Comparison of ENCODE assay signal across 13 cellular contexts in genomic region chr16:70804153-70804728, GRCh38. TPM values are rescaled to one million over a fixed set of nuclear protein-coding genes. Genes with fewer than 3 reads are reported as not detected.
DNase-seq lines count a peak whose midpoint lies in the region; ATAC-seq and TF ChIP-seq lines count a peak whose summit lies in the region.
"Had no signal": no experiment of that assay in that cellular context is flagged by ENCODE, and none has a peak within 500 bp of the region (broad histone marks: within the 10 kb centered on the region; RNA-seq: fewer than 3 reads in every experiment).

No MANE protein-coding gene starts in this region.

- BruUV-seq in Panc1 (replicated peaks; lab: Mats Ljungman, UMichigan): no TSS peak

- 60 to 66% methylated on average over 8 of the region's 8 CpGs for WGBS in upper lobe of left lung, 2 donors

- no peak overlapping the region for H3K4me3 Mint-ChIP-seq in activated CD8-positive, alpha-beta T cell treated with anti-CD3 and anti-CD28 coated beads, Interleukin-2, amount 10 ng/mL, durations not matched to agents 7 days and 5 days
- H3K4me3 Mint-ChIP-seq in activated CD8-positive, alpha-beta T cell treated with anti-CD3 and anti-CD28 coated beads for 36 hours: no peak overlapping the region
- H3K4me3 Mint-ChIP-seq in activated T-helper 2 cell treated with anti-CD3 and anti-CD28 coated beads, Interferon-gamma antibody, Interleukin-2, Interleukin-4, amounts not matched to agents 10 μg/mL and 5 μg/mL and 100 μg/mL, durations not matched to agents 14 hours and 24 hours and 36 hours (ENCODE audit: low read depth): no peak overlapping the region
- H3K4me3 Mint-ChIP-seq in T-helper 17 cell: no peak overlapping the region
- H3K4me3 Mint-ChIP-seq: nephron progenitor cell had no signal

- H3K27ac ChIP-seq in Panc1 (ENCODE audit: low read length): no peak overlapping the region
- peak overlapping the region in 3 of 4 donors; percentile 42 to 73 (median 52) for H3K27ac ChIP-seq in upper lobe of left lung
- H3K27ac ChIP-seq in left ventricle myocardium inferior (replicated peaks): no peak overlapping the region
- H3K27ac ChIP-seq: thyroid gland had no signal

- in situ Hi-C loops in Panc1 (cut with HindIII; ENCODE audit: low pct_unique_long_range_greater_than_20kb, low sequenced_read_pairs): no loop called here

- H3K9me3 ChIP-seq in Panc1 (ENCODE audit: control insufficient read depth, insufficient read depth, low read depth, low read length): no peaks in the 10 kb centered on the region; the same call in 1 of the 2 replicates
- peaks cover 0 to 7% (median 0%) of the 10 kb centered on the region in 4 donors for H3K9me3 ChIP-seq in upper lobe of left lung
- no peaks in the 10 kb centered on the region for H3K9me3 ChIP-seq in T-helper 17 cell (ENCODE audit: control insufficient read depth, low read length, poor library complexity, severe bottlenecking)
- H3K9me3 ChIP-seq in left ventricle myocardium inferior (replicated peaks): peaks cover 10% of the 10 kb centered on the region
- H3K9me3 ChIP-seq: thyroid gland had no signal

- POLR2A ChIA-PET in activated CD8-positive, alpha-beta T cell treated with anti-CD3 and anti-CD28 coated beads, Interleukin-2, amount 10 ng/mL, durations not matched to agents 7 days and 5 days (lab: Charles Lee): no interaction called here
- POLR2A ChIA-PET in activated CD8-positive, alpha-beta T cell treated with anti-CD3 and anti-CD28 coated beads for 36 hours (lab: Charles Lee): no interaction called here
- POLR2A ChIA-PET in Panc1 (lab: Charles Lee): no interaction called here

- peak; percentile 18 for DNase-seq in activated CD8-positive, alpha-beta T cell treated with anti-CD3 and anti-CD28 coated beads, Interleukin-2, amount 10 ng/mL, durations not matched to agents 7 days and 5 days
- no peak for DNase-seq in activated CD8-positive, alpha-beta T cell treated with anti-CD3 and anti-CD28 coated beads for 36 hours
- peak; percentile 27 for DNase-seq in Panc1 (ENCODE audit: low read depth, low spot score)
- peak; percentile 94 for DNase-seq in epithelial cell of esophagus (ENCODE audit: low read depth)
- no peak for DNase-seq in upper lobe of left lung
- DNase-seq in activated T-helper 2 cell treated with anti-CD3 and anti-CD28 coated beads, Interferon-gamma antibody, Interleukin-2, Interleukin-4, amounts not matched to agents 10 μg/mL and 5 μg/mL and 100 μg/mL, durations not matched to agents 14 hours and 24 hours and 36 hours (ENCODE audit: low spot score): no peak
- no peak for DNase-seq in T-helper 17 cell
- DNase-seq in left ventricle myocardium inferior: no peak
- DNase-seq: NCI-H1436; nephron progenitor cell; SHP77; stimulated activated CD4-positive, alpha-beta T cell treated with anti-CD3 and anti-CD28 coated beads, Interleukin-4, amount 100 ng/mL, for 4 hours; thyroid gland had no signal

- peak in 1 of 4 donors; percentile 29 for TF ChIP-seq POLR2A in upper lobe of left lung (IDR thresholded peaks at IDR 0.05)

- TF ChIP-seq EP300 in upper lobe of left lung (IDR thresholded peaks at IDR 0.05): peak in 1 of 4 donors; percentile 86

- H3K27me3 ChIP-seq in Panc1 (ENCODE audit: control insufficient read depth, insufficient read depth, low read length) (no peaks in the 10 kb centered on the region; the same call in 1 of the 2 replicates), upper lobe of left lung (no peaks in the 10 kb centered on the region), left ventricle myocardium inferior (ENCODE audit: low read depth) (peaks cover 36% of the 10 kb centered on the region)
- H3K27me3 ChIP-seq: thyroid gland had no signal

- no peak for ATAC-seq in activated CD8-positive, alpha-beta T cell treated with anti-CD3 and anti-CD28 coated beads, Interleukin-2, amount 10 ng/mL, durations not matched to agents 7 days and 5 days
- ATAC-seq in activated CD8-positive, alpha-beta T cell treated with anti-CD3 and anti-CD28 coated beads for 36 hours: no peak
- no peak for ATAC-seq in Panc1
- no peak for ATAC-seq in upper lobe of left lung (ENCODE audit: low FRiP score in 2 of 2)
- ATAC-seq in T-helper 17 cell: no peak

- no peaks in the 10 kb centered on the region for H3K9me3 Mint-ChIP-seq in activated CD8-positive, alpha-beta T cell treated with anti-CD3 and anti-CD28 coated beads, Interleukin-2, amount 10 ng/mL, durations not matched to agents 7 days and 5 days (ENCODE audit: insufficient read depth)
- no peaks in the 10 kb centered on the region for H3K9me3 Mint-ChIP-seq in activated CD8-positive, alpha-beta T cell treated with anti-CD3 and anti-CD28 coated beads for 36 hours
- peaks cover 6% of the 10 kb centered on the region for H3K9me3 Mint-ChIP-seq in activated T-helper 2 cell treated with anti-CD3 and anti-CD28 coated beads, Interferon-gamma antibody, Interleukin-2, Interleukin-4, amounts not matched to agents 10 μg/mL and 5 μg/mL and 100 μg/mL, durations not matched to agents 14 hours and 24 hours and 36 hours

- H3K27ac Mint-ChIP-seq in activated CD8-positive, alpha-beta T cell treated with anti-CD3 and anti-CD28 coated beads, Interleukin-2, amount 10 ng/mL, durations not matched to agents 7 days and 5 days: no peak overlapping the region
- H3K27ac Mint-ChIP-seq in activated CD8-positive, alpha-beta T cell treated with anti-CD3 and anti-CD28 coated beads for 36 hours: no peak overlapping the region
- no peak overlapping the region for H3K27ac Mint-ChIP-seq in activated T-helper 2 cell treated with anti-CD3 and anti-CD28 coated beads, Interferon-gamma antibody, Interleukin-2, Interleukin-4, amounts not matched to agents 10 μg/mL and 5 μg/mL and 100 μg/mL, durations not matched to agents 14 hours and 24 hours and 36 hours
- H3K27ac Mint-ChIP-seq in T-helper 17 cell: no peak overlapping the region
- H3K27ac Mint-ChIP-seq: nephron progenitor cell had no signal

- H3K4me1 ChIP-seq in Panc1 (ENCODE audit: control insufficient read depth, insufficient read depth, low read length) (peaks cover 7% of the 10 kb centered on the region), upper lobe of left lung (peaks cover 12 to 17% (median 14%) of the 10 kb centered on the region in 4 donors), left ventricle myocardium inferior (peaks cover 21% of the 10 kb centered on the region)

- H3K36me3 Mint-ChIP-seq in activated CD8-positive, alpha-beta T cell treated with anti-CD3 and anti-CD28 coated beads, Interleukin-2, amount 10 ng/mL, durations not matched to agents 7 days and 5 days (ENCODE audit: low read depth): no peaks in the 10 kb centered on the region
- H3K36me3 Mint-ChIP-seq in activated CD8-positive, alpha-beta T cell treated with anti-CD3 and anti-CD28 coated beads for 36 hours (ENCODE audit: low read depth): no peaks in the 10 kb centered on the region
- no peaks in the 10 kb centered on the region for H3K36me3 Mint-ChIP-seq in activated T-helper 2 cell treated with anti-CD3 and anti-CD28 coated beads, Interferon-gamma antibody, Interleukin-2, Interleukin-4, amounts not matched to agents 10 μg/mL and 5 μg/mL and 100 μg/mL, durations not matched to agents 14 hours and 24 hours and 36 hours (ENCODE audit: low read depth)
- H3K36me3 Mint-ChIP-seq in T-helper 17 cell (ENCODE audit: low read depth): no peaks in the 10 kb centered on the region

- TF ChIP-seq CTCF in activated CD8-positive, alpha-beta T cell treated with anti-CD3 and anti-CD28 coated beads for 36 hours (IDR thresholded peaks at IDR 0.05): no peak
- no peak for TF ChIP-seq CTCF in Panc1 (IDR thresholded peaks at IDR 0.05)
- no peak for TF ChIP-seq CTCF in epithelial cell of esophagus (IDR thresholded peaks at IDR 0.05; ENCODE audit: insufficient read depth, low read depth, low read length, missing control alignments)
- TF ChIP-seq CTCF in upper lobe of left lung (IDR thresholded peaks at IDR 0.05): no peak
- TF ChIP-seq CTCF in left ventricle myocardium inferior (IDR thresholded peaks at IDR 0.05; ENCODE audit: borderline replicate concordance): no peak

- H3K27me3 Mint-ChIP-seq in activated CD8-positive, alpha-beta T cell treated with anti-CD3 and anti-CD28 coated beads, Interleukin-2, amount 10 ng/mL, durations not matched to agents 7 days and 5 days (ENCODE audit: low read depth): peaks cover 4% of the 10 kb centered on the region
- peaks cover 13% of the 10 kb centered on the region for H3K27me3 Mint-ChIP-seq in activated CD8-positive, alpha-beta T cell treated with anti-CD3 and anti-CD28 coated beads for 36 hours
- H3K27me3 Mint-ChIP-seq in activated T-helper 2 cell treated with anti-CD3 and anti-CD28 coated beads, Interferon-gamma antibody, Interleukin-2, Interleukin-4, amounts not matched to agents 10 μg/mL and 5 μg/mL and 100 μg/mL, durations not matched to agents 14 hours and 24 hours and 36 hours (ENCODE audit: low read depth): peaks cover 3% of the 10 kb centered on the region
- H3K27me3 Mint-ChIP-seq in T-helper 17 cell: peaks cover 21% of the 10 kb centered on the region

- H3K4me1 Mint-ChIP-seq in activated CD8-positive, alpha-beta T cell treated with anti-CD3 and anti-CD28 coated beads, Interleukin-2, amount 10 ng/mL, durations not matched to agents 7 days and 5 days (ENCODE audit: low read depth): peaks cover 16% of the 10 kb centered on the region
- peaks cover 12% of the 10 kb centered on the region for H3K4me1 Mint-ChIP-seq in activated CD8-positive, alpha-beta T cell treated with anti-CD3 and anti-CD28 coated beads for 36 hours (ENCODE audit: low read depth)
- H3K4me1 Mint-ChIP-seq in activated T-helper 2 cell treated with anti-CD3 and anti-CD28 coated beads, Interferon-gamma antibody, Interleukin-2, Interleukin-4, amounts not matched to agents 10 μg/mL and 5 μg/mL and 100 μg/mL, durations not matched to agents 14 hours and 24 hours and 36 hours (ENCODE audit: low read depth): peaks cover 20% of the 10 kb centered on the region
- H3K4me1 Mint-ChIP-seq in T-helper 17 cell: peaks cover 4% of the 10 kb centered on the region

- intact Hi-C loops in activated CD8-positive, alpha-beta T cell treated with anti-CD3 and anti-CD28 coated beads for 36 hours (cut with micrococcal nuclease): no loop called here
- intact Hi-C loops in Panc1 (cut with micrococcal nuclease; ENCODE audit: unreplicated experiment) (no loop called here), left ventricle myocardium inferior (cut with micrococcal nuclease) (no loop called here)
- intact Hi-C loops in activated T-helper 2 cell treated with anti-CD3 and anti-CD28 coated beads, Interferon-gamma antibody, Interleukin-2, Interleukin-4, amounts not matched to agents 10 μg/mL and 5 μg/mL and 100 μg/mL, durations not matched to agents 14 hours and 24 hours and 36 hours (cut with micrococcal nuclease): no loop called here

- CTCF ChIA-PET in activated CD8-positive, alpha-beta T cell treated with anti-CD3 and anti-CD28 coated beads, Interleukin-2, amount 10 ng/mL, durations not matched to agents 7 days and 5 days (lab: Charles Lee): no interaction called here
- CTCF ChIA-PET in activated CD8-positive, alpha-beta T cell treated with anti-CD3 and anti-CD28 coated beads for 36 hours (lab: Charles Lee): no interaction called here
- CTCF ChIA-PET in Panc1 (lab: Charles Lee): no interaction called here

- no peak overlapping the region for H3K4me3 ChIP-seq in Panc1 (ENCODE audit: low read depth in 2 of 2, low read length in 2 of 2)
- H3K4me3 ChIP-seq in epithelial cell of esophagus (ENCODE audit: low read length): no peak overlapping the region
- no peak overlapping the region for H3K4me3 ChIP-seq in upper lobe of left lung
- no peak overlapping the region for H3K4me3 ChIP-seq in left ventricle myocardium inferior
- H3K4me3 ChIP-seq: thyroid gland had no signal

- H3K36me3 ChIP-seq in Panc1 (ENCODE audit: control insufficient read depth, insufficient read depth, low read length): no peaks in the 10 kb centered on the region; the same call in 1 of the 2 replicates
- no peaks in the 10 kb centered on the region for H3K36me3 ChIP-seq in upper lobe of left lung
- no peaks in the 10 kb centered on the region for H3K36me3 ChIP-seq in left ventricle myocardium inferior
- H3K36me3 ChIP-seq: thyroid gland had no signal

RNA-seq across cellular contexts. Expression of gene VAC14, which starts 3.3 kb away (rescaled TPM):
- 10 to 100 TPM; 35.2 to 37.9 TPM for total RNA-seq in activated CD8-positive, alpha-beta T cell treated with anti-CD3 and anti-CD28 coated beads, Interleukin-2, amount 10 ng/mL, durations not matched to agents 7 days and 5 days
- total RNA-seq in activated CD8-positive, alpha-beta T cell treated with anti-CD3 and anti-CD28 coated beads for 36 hours: 10 to 100 TPM; 27.6 TPM
- total RNA-seq in Panc1 (2021; ENCODE audit: unreplicated experiment) (37.9 TPM), upper lobe of left lung (100 to 1,000 TPM in 2 of 6 donors, 10 to 100 TPM in 4; 39.6 to 145 (median 57.4) TPM), T-helper 17 cell (10 to 100 TPM; 36.7 to 38.4 TPM), left ventricle myocardium inferior (21.0 TPM)
- polyA plus RNA-seq in Panc1 (2012; ENCODE audit: insufficient read length): 37.7 TPM
- total RNA-seq in activated T-helper 2 cell treated with anti-CD3 and anti-CD28 coated beads, Interferon-gamma antibody, Interleukin-2, Interleukin-4, amounts not matched to agents 10 μg/mL and 5 μg/mL and 100 μg/mL, durations not matched to agents 14 hours and 24 hours and 36 hours: 30.9 and 34.8 TPM in 2 replicates

Comparison
In these comparisons a context has a peak if more than half of its experiments do, and no peak if none do; other contexts are left out.
1. DNase-seq: peak in activated CD8-positive, alpha-beta T cell treated with anti-CD3 and anti-CD28 coated beads, Interleukin-2, amount 10 ng/mL, durations not matched to agents 7 days and 5 days (single experiment), Panc1 (single experiment) and epithelial cell of esophagus (single experiment); none in activated CD8-positive, alpha-beta T cell treated with anti-CD3 and anti-CD28 coated beads for 36 hours (single experiment), upper lobe of left lung (0 of 2), activated T-helper 2 cell treated with anti-CD3 and anti-CD28 coated beads, Interferon-gamma antibody, Interleukin-2, Interleukin-4, amounts not matched to agents 10 μg/mL and 5 μg/mL and 100 μg/mL, durations not matched to agents 14 hours and 24 hours and 36 hours (single experiment), T-helper 17 cell (0 of 3) and left ventricle myocardium inferior (single experiment).
2. H3K27ac ChIP-seq: peak in upper lobe of left lung (3 of 4); none in Panc1 (single experiment) and left ventricle myocardium inferior (single experiment).